Comparison of ENCODE assay signal across 11 cellular contexts in the genomic region with DNA sequence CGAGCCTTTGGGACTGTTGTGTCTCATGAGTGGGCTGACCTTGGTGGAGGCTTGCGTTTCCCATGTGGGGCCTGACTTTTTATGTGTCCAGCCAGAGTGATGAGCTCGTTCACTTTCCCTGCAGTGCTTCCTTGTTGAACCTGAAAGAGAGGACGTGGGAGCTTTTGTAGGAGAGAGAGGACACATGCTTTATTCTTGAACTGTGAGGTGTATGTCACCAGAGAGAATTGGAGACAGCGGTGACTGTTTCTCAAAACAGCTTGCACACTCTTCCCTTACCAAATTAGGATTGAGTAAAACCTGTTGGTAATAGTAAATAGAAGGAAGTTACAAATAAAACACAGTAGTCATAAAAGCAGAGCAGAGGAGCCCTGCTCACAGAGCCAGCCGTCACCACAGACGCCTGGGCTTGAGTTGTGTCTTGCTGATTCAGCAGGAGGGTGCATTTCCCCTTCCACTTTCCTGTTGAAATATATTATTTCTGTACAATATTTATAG.
DNase-seq lines count a peak whose midpoint lies in the region; ATAC-seq and TF ChIP-seq lines count a peak whose summit lies in the region.
"Had no signal": no experiment of that assay in that cellular context is flagged by ENCODE, and none has a peak within 500 bp of the region (broad histone marks: within the 10 kb centered on the region; RNA-seq: fewer than 3 reads in every experiment).

No MANE protein-coding gene starts in this region.

- no peaks in the 10 kb centered on the region for H3K27me3 Mint-ChIP-seq in activated CD4-positive, alpha-beta T cell treated with anti-CD3 and anti-CD28 coated beads, Interleukin-2, amount 10 ng/mL, durations not matched to agents 24 days and 14 days
- H3K27me3 Mint-ChIP-seq: stimulated activated naive CD8-positive, alpha-beta T cell treated with anti-CD3 and anti-CD28 coated beads, Interleukin-15, Interleukin-2, amounts not matched to agents 100 ng/mL and 50 ng/mL, for 24 hours had no signal

- peaks cover 0 to 4% (median 0%) of the 10 kb centered on the region in 4 donors for H3K36me3 ChIP-seq in stomach

- H3K27ac ChIP-seq in layer of hippocampus (ENCODE audit: low read depth, low read length), result peak overlapping the region; percentile 35
- H3K27ac ChIP-seq in stomach, result peak overlapping the region in 4 of 5 donors; percentile 66 to 86 (median 72)
- H3K27ac ChIP-seq: 22Rv1 had no signal

- no peak for TF ChIP-seq POLR2A in stomach (IDR thresholded peaks at IDR 0.05)

- ATAC-seq in HG03457 (IDR thresholded peaks at IDR 0.05; ENCODE audit: unreplicated experiment), result no peak

- no peaks in the 10 kb centered on the region for H3K9me3 Mint-ChIP-seq in activated CD4-positive, alpha-beta T cell treated with anti-CD3 and anti-CD28 coated beads, Interleukin-2, amount 10 ng/mL, durations not matched to agents 24 days and 14 days
- H3K9me3 Mint-ChIP-seq: stimulated activated naive CD8-positive, alpha-beta T cell treated with anti-CD3 and anti-CD28 coated beads, Interleukin-15, Interleukin-2, amounts not matched to agents 100 ng/mL and 50 ng/mL, for 24 hours had no signal

- peaks cover 29% of the 10 kb centered on the region for H3K36me3 Mint-ChIP-seq in activated CD4-positive, alpha-beta T cell treated with anti-CD3 and anti-CD28 coated beads, Interleukin-2, amount 10 ng/mL, durations not matched to agents 24 days and 14 days (ENCODE audit: low read depth)

- H3K4me3 ChIP-seq in stomach, result no peak overlapping the region

- TF ChIP-seq EP300 in stomach (IDR thresholded peaks at IDR 0.05), result no peak

- intact Hi-C loops in activated CD4-positive, alpha-beta T cell treated with anti-CD3 and anti-CD28 coated beads, Interleukin-2, amount 10 ng/mL, durations not matched to agents 24 days and 14 days (cut with micrococcal nuclease), result loop anchor here (5.0 kb wide), 1 partner anchor 47 kb away; no protein-coding TSS in a partner anchor
- intact Hi-C loops in stomach (cut with DNase I; ENCODE audit: low total_unique reads), result no loop called here

- WGBS in stomach, 5 donors, result 62 to 78% (median 77%) methylated on average over 7 of the region's 7 CpGs

- TF ChIP-seq CTCF in stomach (IDR thresholded peaks at IDR 0.05), result no peak

- H3K27ac Mint-ChIP-seq in activated CD4-positive, alpha-beta T cell treated with anti-CD3 and anti-CD28 coated beads, Interleukin-2, amount 10 ng/mL, durations not matched to agents 24 days and 14 days, result peak overlapping the region; percentile 4

- no peak overlapping the region for H3K4me3 Mint-ChIP-seq in activated CD4-positive, alpha-beta T cell treated with anti-CD3 and anti-CD28 coated beads, Interleukin-2, amount 10 ng/mL, durations not matched to agents 24 days and 14 days
- H3K4me3 Mint-ChIP-seq: stimulated activated naive CD8-positive, alpha-beta T cell treated with anti-CD3 and anti-CD28 coated beads, Interleukin-15, Interleukin-2, amounts not matched to agents 100 ng/mL and 50 ng/mL, for 24 hours had no signal

- H3K27me3 ChIP-seq in layer of hippocampus (ENCODE audit: control insufficient read depth, insufficient read depth, low read length) (no peaks in the 10 kb centered on the region), stomach (no peaks in the 10 kb centered on the region)

- H3K4me1 Mint-ChIP-seq in activated CD4-positive, alpha-beta T cell treated with anti-CD3 and anti-CD28 coated beads, Interleukin-2, amount 10 ng/mL, durations not matched to agents 24 days and 14 days, result peaks cover 77% of the 10 kb centered on the region

- DNase-seq in DMS53 (lab: John Stamatoyannopoulos, UW), result peak; percentile 41
- DNase-seq in DMS53 treated with DMSO at 0.1 percent for 48 hours (lab: John Stamatoyannopoulos, UW; ENCODE audit: unreplicated experiment), result no peak
- peak; percentile 71 for DNase-seq in activated CD4-positive, alpha-beta T cell treated with anti-CD3 and anti-CD28 coated beads, Interleukin-2, amount 10 ng/mL, durations not matched to agents 24 days and 14 days
- peak; percentile 42 for DNase-seq in stomach
- no peak for DNase-seq in NCI-H2196 treated with DMSO at 0.1 percent for 48 hours (lab: John Stamatoyannopoulos, UW; ENCODE audit: unreplicated experiment)
- no peak for DNase-seq in T-helper 9 cell
- DNase-seq: NCI-H69 had no signal

- no peaks in the 10 kb centered on the region for H3K9me3 ChIP-seq in stomach

- peaks cover 16 to 83% (median 42%) of the 10 kb centered on the region in 4 donors for H3K4me1 ChIP-seq in stomach

Comparison
In these comparisons a context has a peak if more than half of its experiments do, and no peak if none do; other contexts are left out.
1. DNase-seq: peak in DMS53 (single experiment), activated CD4-positive, alpha-beta T cell treated with anti-CD3 and anti-CD28 coated beads, Interleukin-2, amount 10 ng/mL, durations not matched to agents 24 days and 14 days (single experiment) and stomach (single experiment); none in DMS53 treated with DMSO at 0.1 percent for 48 hours (single experiment), NCI-H2196 treated with DMSO at 0.1 percent for 48 hours (single experiment) and T-helper 9 cell (single experiment).